Comparison of ENCODE assay signal across 10 cellular contexts in genomic region chr11:75311858-75312288, GRCh38. TPM values are rescaled to one million over a fixed set of nuclear protein-coding genes. Genes with fewer than 3 reads are reported as not detected.
DNase-seq lines count a peak whose midpoint lies in the region; ATAC-seq, FAIRE-seq and TF ChIP-seq lines count a peak whose summit lies in the region.
"Had no signal": no experiment of that assay in that cellular context is flagged by ENCODE, and none has a peak within 500 bp of the region (broad histone marks: within the 10 kb centered on the region; RNA-seq: fewer than 3 reads in every experiment).

No MANE protein-coding gene starts in this region.

- H3K4me3 ChIP-seq in mammary epithelial cell (replicated peaks in 1 of 3; ENCODE audit: insufficient read depth in 1 of 3, low read depth in 2 of 3, low read length in 3 of 3), result no peak overlapping the region
- H3K4me3 ChIP-seq in neuronal stem cell (ENCODE audit: low read length in 2 of 2), result no peak overlapping the region
- H3K4me3 ChIP-seq in aorta (ENCODE audit: low read length in 2 of 2), result no peak overlapping the region

- intact Hi-C loops in MCF 10A (cut with micrococcal nuclease) (no loop called here), mammary epithelial cell (cut with micrococcal nuclease) (no loop called here), aorta (cut with DNase I) (no loop called here)

- WGBS in mammary epithelial cell (ENCODE audit: low coverage, missing lambda C conversion rate), result 80% methylated on average over 1 of the region's 13 CpGs
- WGBS in neuronal stem cell (ENCODE audit: extremely low coverage in 2 of 2, insufficient read length in 2 of 2, insufficient replicate concordance in 1 of 2), 2 donors, result no CpG with 5 or more reads among the region's 13 CpGs
- 62 to 81% methylated on average over 13 of the region's 13 CpGs for WGBS in aorta, 2 donors

- no peaks in the 10 kb centered on the region for H3K27me3 ChIP-seq in mammary epithelial cell (ENCODE audit: insufficient read depth, low read length)
- no peaks in the 10 kb centered on the region for H3K27me3 ChIP-seq in neuronal stem cell (ENCODE audit: control insufficient read depth in 3 of 3, insufficient read depth in 3 of 3, low read depth in 1 of 3, low read length in 3 of 3)
- H3K27me3 ChIP-seq in aorta (ENCODE audit: control insufficient read depth in 1 of 2, insufficient read depth in 2 of 2, low read length in 1 of 2), result no peaks in the 10 kb centered on the region

- POLR2A ChIA-PET in MCF 10A (lab: Yijun Ruan, JAX), result no interaction called here

- H3K27me3 Mint-ChIP-seq in MCF 10A (ENCODE audit: insufficient read depth, unreplicated experiment), result no peaks in the 10 kb centered on the region
- H3K27me3 Mint-ChIP-seq: effector memory CD8-positive, alpha-beta T cell had no signal

- H3K9me3 Mint-ChIP-seq in MCF 10A (ENCODE audit: unreplicated experiment), result no peaks in the 10 kb centered on the region
- H3K9me3 Mint-ChIP-seq: effector memory CD8-positive, alpha-beta T cell had no signal

- H4K20me1 ChIP-seq in mammary epithelial cell (ENCODE audit: insufficient read depth, low read length), result no peaks in the 10 kb centered on the region

- ATAC-seq in aorta (ENCODE audit: low FRiP score), result peak; percentile 88
- ATAC-seq in HG02973 (IDR thresholded peaks at IDR 0.05; ENCODE audit: unreplicated experiment), result no peak
- ATAC-seq: effector memory CD8-positive, alpha-beta T cell had no signal

- dilution Hi-C loops in mammary epithelial cell (cut with HindIII; ENCODE audit: low sequenced_read_pairs), result no loop called here

- TF ChIP-seq CTCF in MCF 10A (IDR thresholded peaks at IDR 0.05; ENCODE audit: unreplicated experiment) (no peak), mammary epithelial cell (conservative IDR thresholded peaks at IDR 0.05 in 1 of 2, IDR thresholded peaks at IDR 0.05 in 1 of 2; ENCODE audit: extremely low read depth in 1 of 2, insufficient read depth in 1 of 2, low read depth in 1 of 2, low read length in 2 of 2) (no peak)

- peak overlapping the region; percentile 45 for H2BK15ac ChIP-seq in neuronal stem cell (ENCODE audit: low read length)

- no peaks in the 10 kb centered on the region for H3K36me3 ChIP-seq in mammary epithelial cell (ENCODE audit: insufficient read depth, low read length)
- H3K36me3 ChIP-seq in neuronal stem cell (replicated peaks in 1 of 2; ENCODE audit: control insufficient read depth in 2 of 2, insufficient read depth in 2 of 2, low read length in 2 of 2), result no peaks in the 10 kb centered on the region
- H3K36me3 ChIP-seq in aorta (ENCODE audit: control insufficient read depth in 1 of 2, insufficient read depth in 2 of 2, low read length in 1 of 2), result no peaks in the 10 kb centered on the region

- H3K36me3 Mint-ChIP-seq in MCF 10A (ENCODE audit: insufficient read depth, unreplicated experiment), result no peaks in the 10 kb centered on the region

- no peak overlapping the region for H4K8ac ChIP-seq in neuronal stem cell (ENCODE audit: low read depth, low read length)

- no peak overlapping the region for H3K27ac Mint-ChIP-seq in MCF 10A (ENCODE audit: low read depth, unreplicated experiment)

- H3K14ac ChIP-seq in neuronal stem cell (ENCODE audit: low read length), result no peak overlapping the region

- no peak overlapping the region for H2BK12ac ChIP-seq in neuronal stem cell (ENCODE audit: low read length)

- no peak overlapping the region for H3K4me2 ChIP-seq in mammary epithelial cell (ENCODE audit: insufficient read depth, low read depth, low read length)
- H3K4me2 ChIP-seq in neuronal stem cell (ENCODE audit: insufficient read depth, low read length, poor library complexity, severe bottlenecking), result no peak overlapping the region

- in situ Hi-C loops in mammary epithelial cell (cut with MboI; ENCODE audit: low sequenced_read_pairs in 2 of 2), result no loop called here

- H3K4me1 ChIP-seq in mammary epithelial cell (ENCODE audit: insufficient read depth, low read length) (no peaks in the 10 kb centered on the region), neuronal stem cell (ENCODE audit: control insufficient read depth in 2 of 2, insufficient read depth in 1 of 2, low read depth in 1 of 2, low read length in 2 of 2) (peaks cover 9 to 10% of the 10 kb centered on the region in 2 donors), aorta (ENCODE audit: control insufficient read depth in 1 of 2, insufficient read depth in 2 of 2, low read length in 2 of 2) (no peaks in the 10 kb centered on the region)

- peak overlapping the region; percentile 44 for H2AK5ac ChIP-seq in neuronal stem cell (ENCODE audit: low read depth, low read length)

- no peak overlapping the region for H3K4me3 Mint-ChIP-seq in MCF 10A (ENCODE audit: unreplicated experiment)
- H3K4me3 Mint-ChIP-seq: effector memory CD8-positive, alpha-beta T cell had no signal

- H3K9me3 ChIP-seq in mammary epithelial cell (replicated peaks; ENCODE audit: insufficient read depth, low read length) (no peaks in the 10 kb centered on the region), neuronal stem cell (replicated peaks in 1 of 2; ENCODE audit: control insufficient read depth in 2 of 2, insufficient read depth in 1 of 2, low read depth in 1 of 2, low read length in 2 of 2) (peaks cover 0 to 2% of the 10 kb centered on the region in 2 donors), aorta (ENCODE audit: control insufficient read depth, low read length) (no peaks in the 10 kb centered on the region)

- H3K4me1 Mint-ChIP-seq in MCF 10A (ENCODE audit: insufficient read depth, unreplicated experiment), result no peaks in the 10 kb centered on the region

- no peak overlapping the region for H2BK120ac ChIP-seq in neuronal stem cell (ENCODE audit: low read depth, low read length)

- H3K4ac ChIP-seq in neuronal stem cell (ENCODE audit: low read length), result peak overlapping the region; percentile 45

- CTCF ChIA-PET in MCF 10A (lab: Yijun Ruan, JAX), result no interaction called here
- CTCF ChIA-PET in mammary epithelial cell (lab: Charles Lee; ENCODE audit: low non-redundant PET), result no interaction called here

- no peaks in the 10 kb centered on the region for H3K79me2 ChIP-seq in mammary epithelial cell (ENCODE audit: insufficient read depth, low read length)

- H2AFZ ChIP-seq in mammary epithelial cell (ENCODE audit: low read depth, low read length) (no peak overlapping the region), neuronal stem cell (ENCODE audit: low read length) (peak overlapping the region; percentile 60)

- no peak overlapping the region for H4K91ac ChIP-seq in neuronal stem cell (ENCODE audit: low read depth, low read length, poor library complexity)

- H3K27ac ChIP-seq in mammary epithelial cell (ENCODE audit: insufficient read depth, low read depth, low read length), result no peak overlapping the region
- no peak overlapping the region for H3K27ac ChIP-seq in neuronal stem cell (replicated peaks; ENCODE audit: low read length)
- no peak overlapping the region for H3K27ac ChIP-seq in aorta (ENCODE audit: low read depth in 1 of 2, low read length in 2 of 2)

- H3K23ac ChIP-seq in neuronal stem cell (ENCODE audit: low read depth, low read length, poor library complexity), result no peak overlapping the region

- TF ChIP-seq POLR2A in GM12891 (IDR thresholded peaks at IDR 0.05; ENCODE audit: low read depth, low read length), result no peak

- H2BK5ac ChIP-seq in neuronal stem cell (ENCODE audit: low read length), result no peak overlapping the region

- BruUV-seq in MCF 10A (replicated peaks; lab: Mats Ljungman, UMichigan) (no TSS peak), mammary epithelial cell (replicated peaks; lab: Mats Ljungman, UMichigan) (no TSS peak)

- DNase-seq in MCF 10A (ENCODE audit: unreplicated experiment) (peak; percentile 16), mammary epithelial cell (no peak), globus pallidus (ENCODE audit: low spot score) (peak; percentile 90), neuronal stem cell (ENCODE audit: low spot score) (no peak), aorta (peak; percentile 86 to 91), GM12891 (ENCODE audit: insufficient read length, low spot score) (no peak), GM19240 (ENCODE audit: insufficient read length, low spot score) (no peak)
- DNase-seq: effector memory CD8-positive, alpha-beta T cell; T-helper 9 cell had no signal

- H3K18ac ChIP-seq in neuronal stem cell (ENCODE audit: low read length), result peak overlapping the region; percentile 20

- FAIRE-seq in GM12891 (lab: Jason Lieb, UNC), result no peak

- no peaks in the 10 kb centered on the region for H3K79me1 ChIP-seq in neuronal stem cell (ENCODE audit: low read depth, low read length)

- H3K9ac ChIP-seq in mammary epithelial cell (ENCODE audit: insufficient read depth, low read length) (no peak overlapping the region), neuronal stem cell (ENCODE audit: low read depth, low read length, poor library complexity) (no peak overlapping the region)

TF ChIP-seq in GM12891, 5 proteins besides CTCF, POLR2A, EP300 and RAD21:
- TF ChIP-seq SPI1 (IDR thresholded peaks at IDR 0.05; ENCODE audit: low read depth, low read length), result no peak
- TF ChIP-seq TAF1 (IDR thresholded peaks at IDR 0.05; ENCODE audit: low read depth, low read length), result no peak
- TF ChIP-seq POLR2AphosphoS5 (IDR thresholded peaks at IDR 0.05; ENCODE audit: low read depth, low read length), result no peak
- TF ChIP-seq PAX5 (IDR thresholded peaks at IDR 0.05; ENCODE audit: insufficient read depth, low read length, severe bottlenecking), result no peak
- no peak for TF ChIP-seq POU2F2 (IDR thresholded peaks at IDR 0.05; ENCODE audit: low read depth, low read length)

RNA-seq across cellular contexts. Expression of gene ARRB1, which starts 39.6 kb away (rescaled TPM):
- total RNA-seq in MCF 10A (2022), result 0.44 and 0.98 TPM in 2 replicates
- total RNA-seq in mammary epithelial cell, result 1 to 10 TPM; 3.9 to 5.3 TPM
- polyA plus RNA-seq in mammary epithelial cell, result 5.4 TPM
- 9.9 TPM for polyA minus RNA-seq in mammary epithelial cell
- 6.6 TPM for polyA plus RNA-seq in neuronal stem cell (2013, experiment 1 of 2)
- 6.3 TPM for polyA plus RNA-seq in neuronal stem cell (2013, experiment 2 of 2)
- 10 to 100 TPM; 31.3 to 76.1 TPM for total RNA-seq in aorta
- 10 to 100 TPM in 1 of 2 donors, 1 to 10 TPM in 1; 5.8 to 10.8 TPM for polyA plus RNA-seq in aorta
- polyA plus RNA-seq in GM12891 (2012; ENCODE audit: low read depth, missing spikeins), result 1.6 TPM

Comparison
In these comparisons a context has a peak if more than half of its experiments do, and no peak if none do; other contexts are left out.
1. DNase-seq: peak in MCF 10A (single experiment), globus pallidus (single experiment) and aorta (2 of 2); none in mammary epithelial cell (single experiment), neuronal stem cell (single experiment), GM12891 (single experiment) and GM19240 (single experiment).
2. RNA of gene ARRB1, which starts 39.6 kb away (total RNA-seq): 31.3 to 76.1 TPM in aorta; 3.9 to 5.3 TPM in mammary epithelial cell and 0.44 to 0.98 TPM in MCF 10A; every median in the first group is over 4 times any median in the second.